In genomic region chr6:111972714-111973678, GRCh38 we compare ENCODE assay signal across 8 cellular contexts.
A peak's percentile ranks its signal among the peaks of the same experiment; 100 is the strongest.
DNase-seq lines count a peak whose midpoint lies in the region; ATAC-seq, FAIRE-seq and TF ChIP-seq lines count a peak whose summit lies in the region.

No MANE protein-coding gene starts in this region.

- H3K4me1 ChIP-seq in esophagus (ENCODE audit: control insufficient read depth in 2 of 2, insufficient read depth in 2 of 2, low read length in 1 of 2) (no peaks in the 10 kb centered on the region), pancreas (no peaks in the 10 kb centered on the region)

- peak overlapping the region; percentile 76 to 83 for H3K27ac ChIP-seq in esophagus (ENCODE audit: low read depth in 2 of 2, low read length in 1 of 2)
- H3K27ac ChIP-seq in pancreas, result peak overlapping the region in 2 of 4 donors; percentile 6 to 35

- peak; percentile 53 for DNase-seq in Right ventricle myocardium inferior (ENCODE audit: missing footprints)
- DNase-seq in cardiac septum (ENCODE audit: low spot score), result no peak
- DNase-seq in activated CD8-positive, alpha-beta memory T cell treated with anti-CD3 and anti-CD28 coated beads for 4 hours (ENCODE audit: low read depth in 2 of 2), result peak; percentile 27 to 49
- DNase-seq in pancreas, result peak in 1 of 6 donors; percentile 23
- DNase-seq in NCI-H446 treated with DMSO at 0.1 percent for 48 hours (lab: John Stamatoyannopoulos, UW), result no peak
- DNase-seq in GM13977 (ENCODE audit: low spot score), result no peak
- DNase-seq in NCI-H345 (lab: John Stamatoyannopoulos, UW), result no peak

- intact Hi-C loops in Right ventricle myocardium inferior (cut with DNase I) (no loop called here), cardiac septum (cut with DNase I) (no loop called here), pancreas (cut with DNase I) (no loop called here)

- H3K36me3 ChIP-seq in esophagus (ENCODE audit: control insufficient read depth in 2 of 2, insufficient read depth in 2 of 2, low read length in 1 of 2) (no peaks in the 10 kb centered on the region), pancreas (no peaks in the 10 kb centered on the region)

- in situ Hi-C loops in GM13977 (cut with MboI; ENCODE audit: low pct_unique_long_range_greater_than_20kb, low sequenced_read_pairs, unreplicated experiment), result no loop called here

- no peak for FAIRE-seq in pancreas (lab: Jason Lieb, UNC)

- TF ChIP-seq CTCF in pancreas (IDR thresholded peaks at IDR 0.05), result no peak
- no peak for TF ChIP-seq CTCF in GM13977 (IDR thresholded peaks at IDR 0.05; ENCODE audit: extremely low read depth, insufficient read depth, missing control alignments)

- peak; percentile 82 for ATAC-seq in Right ventricle myocardium inferior
- peak in 3 of 4 donors; percentile 48 to 85 (median 77) for ATAC-seq in pancreas

- H3K9me3 ChIP-seq in esophagus (ENCODE audit: control insufficient read depth in 2 of 2, insufficient read depth in 1 of 2, low read depth in 1 of 2, low read length in 1 of 2) (no peaks in the 10 kb centered on the region), pancreas (no peaks in the 10 kb centered on the region)

- 44 to 55% methylated on average over 16 of the region's 16 CpGs for WGBS in esophagus, 2 donors
- 75 to 79% methylated on average over 16 of the region's 16 CpGs for WGBS in pancreas, 2 donors

- H3K27me3 ChIP-seq in esophagus (ENCODE audit: control insufficient read depth in 1 of 2, insufficient read depth in 2 of 2, low read length in 2 of 2), result no peaks in the 10 kb centered on the region
- no peaks in the 10 kb centered on the region for H3K27me3 ChIP-seq in pancreas

- no peak overlapping the region for H3K4me3 ChIP-seq in esophagus (ENCODE audit: low read depth in 1 of 2, low read length in 2 of 2)
- no peak overlapping the region for H3K4me3 ChIP-seq in pancreas

Comparison
In these comparisons a context has a peak if more than half of its experiments do, and no peak if none do; other contexts are left out.
1. DNase-seq: peak in Right ventricle myocardium inferior (single experiment) and activated CD8-positive, alpha-beta memory T cell treated with anti-CD3 and anti-CD28 coated beads for 4 hours (2 of 2); none in cardiac septum (single experiment), NCI-H446 treated with DMSO at 0.1 percent for 48 hours (single experiment), GM13977 (single experiment) and NCI-H345 (single experiment).